29 cellular contexts compared by ENCODE assay signal in the genomic region with DNA sequence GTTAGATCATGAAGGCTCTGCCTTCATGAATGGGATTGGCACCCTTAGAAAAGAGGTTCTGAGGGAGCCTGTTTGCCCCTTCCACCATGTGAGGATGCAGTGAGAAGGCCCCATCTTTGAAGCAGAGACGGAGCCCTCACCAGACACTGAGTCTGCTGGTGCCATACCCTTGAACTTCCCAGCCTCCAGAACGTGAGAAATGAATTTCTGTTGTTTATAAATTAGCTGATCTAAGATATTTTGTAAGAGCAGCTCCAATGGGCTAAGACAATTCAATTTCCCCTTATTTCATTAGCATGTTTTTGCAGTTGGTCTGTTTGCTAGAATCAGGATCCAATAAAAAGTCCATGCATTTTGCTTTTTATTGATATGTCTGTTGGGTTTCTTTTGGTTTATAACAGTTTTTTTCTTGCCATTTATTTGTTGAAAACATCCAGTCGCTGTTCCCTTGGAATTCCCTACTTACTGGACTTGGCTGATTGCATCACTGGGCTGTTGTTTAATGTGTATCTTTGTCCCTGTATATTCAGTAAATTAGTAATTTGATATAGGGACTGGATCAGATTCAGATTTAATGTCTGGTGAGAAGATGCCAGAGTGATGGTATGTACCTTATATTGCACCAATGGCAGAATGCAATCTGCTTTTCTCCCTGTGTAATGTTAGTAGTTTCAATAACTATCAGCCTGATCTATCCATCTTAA.
"Had no signal": no experiment of that assay in that cellular context is flagged by ENCODE, and none has a peak within 500 bp of the region (broad histone marks: within the 10 kb centered on the region; RNA-seq: fewer than 3 reads in every experiment).

No MANE protein-coding gene starts in this region.

- H3K4me1 ChIP-seq: left lung, lower lobe of right lung, prostate gland, spleen, suprapubic skin, upper lobe of right lung had no signal

- H3K36me3 ChIP-seq: left lung, lower lobe of right lung, pancreas, prostate gland, sigmoid colon, spleen, suprapubic skin, thoracic aorta, tibial artery, upper lobe of right lung had no signal

- H3K4me3 Mint-ChIP-seq: immature natural killer cell; naive thymus-derived CD8-positive, alpha-beta T cell; nephron; neural crest cell; stimulated activated effector memory CD8-positive, alpha-beta T cell treated with anti-CD3 and anti-CD28 coated beads, Interleukin-12 subunit alpha, Interleukin-12 subunit beta, amount 100 ng/mL, for 72 hours; stimulated activated naive CD8-positive, alpha-beta T cell treated with anti-CD3 and anti-CD28 coated beads, Interleukin-15, Interleukin-2, amounts not matched to agents 100 ng/mL and 50 ng/mL, for 24 hours had no signal

- H3K27ac Mint-ChIP-seq: immature natural killer cell; naive thymus-derived CD8-positive, alpha-beta T cell; nephron; stimulated activated effector memory CD8-positive, alpha-beta T cell treated with anti-CD3 and anti-CD28 coated beads, Interleukin-12 subunit alpha, Interleukin-12 subunit beta, amount 100 ng/mL, for 72 hours; stimulated activated naive CD8-positive, alpha-beta T cell treated with anti-CD3 and anti-CD28 coated beads, Interleukin-15, Interleukin-2, amounts not matched to agents 100 ng/mL and 50 ng/mL, for 24 hours had no signal

- H3K27me3 ChIP-seq: left lung, pancreas, sigmoid colon, suprapubic skin, upper lobe of right lung had no signal

- H3K4me3 ChIP-seq: left lung, lower lobe of right lung, pancreas, prostate gland, sigmoid colon, spleen, suprapubic skin, thoracic aorta, tibial artery, upper lobe of right lung had no signal

- H3K4me1 Mint-ChIP-seq: immature natural killer cell; naive thymus-derived CD8-positive, alpha-beta T cell; stimulated activated effector memory CD8-positive, alpha-beta T cell treated with anti-CD3 and anti-CD28 coated beads, Interleukin-12 subunit alpha, Interleukin-12 subunit beta, amount 100 ng/mL, for 72 hours had no signal

- H3K27ac ChIP-seq: left lung, lower lobe of right lung, pancreas, prostate gland, sigmoid colon, spleen, suprapubic skin, thoracic aorta, tibial artery, upper lobe of right lung had no signal

- H3K9me3 Mint-ChIP-seq: immature natural killer cell; naive thymus-derived CD8-positive, alpha-beta T cell; nephron; neural crest cell; stimulated activated effector memory CD8-positive, alpha-beta T cell treated with anti-CD3 and anti-CD28 coated beads, Interleukin-12 subunit alpha, Interleukin-12 subunit beta, amount 100 ng/mL, for 72 hours; stimulated activated naive CD8-positive, alpha-beta T cell treated with anti-CD3 and anti-CD28 coated beads, Interleukin-15, Interleukin-2, amounts not matched to agents 100 ng/mL and 50 ng/mL, for 24 hours had no signal

- H3K36me3 Mint-ChIP-seq: immature natural killer cell; naive thymus-derived CD8-positive, alpha-beta T cell; stimulated activated effector memory CD8-positive, alpha-beta T cell treated with anti-CD3 and anti-CD28 coated beads, Interleukin-12 subunit alpha, Interleukin-12 subunit beta, amount 100 ng/mL, for 72 hours had no signal

- H3K9me3 ChIP-seq: left lung, lower lobe of right lung, pancreas, prostate gland, sigmoid colon, spleen, suprapubic skin, thoracic aorta, tibial artery, upper lobe of right lung had no signal

- ATAC-seq: left colon; left lung; lower lobe of right lung; naive thymus-derived CD8-positive, alpha-beta T cell; pancreas; right cardiac atrium; stimulated activated effector memory CD8-positive, alpha-beta T cell treated with anti-CD3 and anti-CD28 coated beads, Interleukin-12 subunit alpha, Interleukin-12 subunit beta, amount 100 ng/mL, for 72 hours; upper lobe of right lung had no signal

- DNase-seq: hypothalamus; immature natural killer cell; kidney; left colon; left lung; lower lobe of right lung; mammary epithelial cell; mesenchymal stem cell; naive thymus-derived CD8-positive, alpha-beta T cell; nucleus accumbens; pancreas; posterior cingulate gyrus; retina; right cardiac atrium; sigmoid colon; small intestine; spleen; stimulated activated CD4-positive, alpha-beta T cell treated with anti-CD3 and anti-CD28 coated beads, Interleukin-4, amount 100 ng/mL, for 24 hours; stimulated activated naive CD4-positive, alpha-beta T cell; tibial artery; trophoblast cell; upper lobe of right lung had no signal
